19 cellular contexts compared by ENCODE assay signal in the genomic region with DNA sequence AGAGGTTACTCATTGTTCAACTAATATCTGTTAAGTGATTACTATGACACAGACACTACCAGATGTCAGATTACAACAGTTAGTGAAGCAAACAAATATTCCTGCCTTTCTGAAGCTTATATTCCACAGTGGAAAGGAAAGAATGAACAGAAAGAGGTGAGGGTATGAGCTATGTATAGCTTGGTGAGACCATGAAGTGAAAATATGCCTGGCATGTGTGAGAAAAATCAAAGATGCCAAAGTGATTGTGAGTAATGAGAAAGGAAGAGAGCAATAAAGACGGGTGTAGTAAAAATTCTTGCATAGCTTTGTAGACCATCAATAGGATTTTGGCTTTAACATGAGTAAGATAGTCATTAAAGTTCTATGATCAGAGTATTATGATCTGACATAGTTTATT.
DNase-seq lines count a peak whose midpoint lies in the region; ATAC-seq, FAIRE-seq and TF ChIP-seq lines count a peak whose summit lies in the region.
"Had no signal": no experiment of that assay in that cellular context is flagged by ENCODE, and none has a peak within 500 bp of the region (broad histone marks: within the 10 kb centered on the region; RNA-seq: fewer than 3 reads in every experiment).

No MANE protein-coding gene starts in this region.

- ATAC-seq in SK-N-SH treated with all-trans-retinoic acid at 6 μM for 48 hours (peak; percentile 40; the same call in 2 of the 3 replicates), HG03439 (IDR thresholded peaks at IDR 0.05; ENCODE audit: unreplicated experiment) (no peak), GM18873 (IDR thresholded peaks at IDR 0.05; ENCODE audit: low FRiP score, unreplicated experiment) (no peak)
- ATAC-seq: activated CD4-positive, CD25-positive, alpha-beta regulatory T cell treated with anti-CD3 and anti-CD28 coated beads, Interleukin-2, amount 50 U/mL, for 24 hours; left colon had no signal

- H3K4me1 ChIP-seq in SK-N-SH (ENCODE audit: control insufficient read depth in 1 of 2, insufficient read depth in 2 of 2, low read depth in 1 of 2, low read length in 1 of 2) (no peaks in the 10 kb centered on the region), hepatocyte (ENCODE audit: insufficient read depth) (no peaks in the 10 kb centered on the region)

- H3K9me2 ChIP-seq in SK-N-SH (no peaks in the 10 kb centered on the region), hepatocyte (replicated peaks; ENCODE audit: insufficient read depth) (no peaks in the 10 kb centered on the region)

- DNase-seq in SK-N-SH (no peak), amniotic epithelial cell (ENCODE audit: low read depth) (peak; percentile 30), kidney glomerular epithelial cell (lab: John Stamatoyannopoulos, UW) (peak; percentile 16), urothelium cell line (ENCODE audit: low spot score) (peak; percentile 3), hepatocyte (ENCODE audit: low spot score) (no peak)
- DNase-seq: erythroblast; HFFc6; Karpas-422; left colon; NCI-H748 treated with DMSO at 0.1 percent for 48 hours; nephron progenitor cell; OCI-M1; stimulated activated CD8-positive, alpha-beta memory T cell treated with anti-CD3 and anti-CD28 coated beads, Interleukin-4, amount 100 ng/mL, for 48 hours; T1000 had no signal

- no peaks in the 10 kb centered on the region for H3F3A ChIP-seq in SK-N-SH (replicated peaks; ENCODE audit: insufficient read depth)

- TF ChIP-seq EP300 in SK-N-SH (IDR thresholded peaks at IDR 0.05; ENCODE audit: borderline replicate concordance in 1 of 2, low read depth in 1 of 2, low read length in 1 of 2) = no peak

- H3K4me2 ChIP-seq in SK-N-SH (no peak overlapping the region), hepatocyte (no peak overlapping the region)

- H3K27me3 ChIP-seq in SK-N-SH (ENCODE audit: insufficient read depth) = no peaks in the 10 kb centered on the region
- H3K27me3 ChIP-seq in hepatocyte = no peaks in the 10 kb centered on the region

- H3K79me2 ChIP-seq in SK-N-SH (ENCODE audit: insufficient read depth) (no peaks in the 10 kb centered on the region), hepatocyte (no peaks in the 10 kb centered on the region)

- peak; percentile 42 for FAIRE-seq in urothelium cell line (lab: Jason Lieb, UNC)

- TF ChIP-seq CTCF in SK-N-SH (IDR thresholded peaks at IDR 0.05) = no peak
- TF ChIP-seq CTCF in hepatocyte (IDR thresholded peaks at IDR 0.05; ENCODE audit: poor library complexity) = no peak

- 48% methylated on average over 1 of the region's 1 CpG for WGBS in SK-N-SH (ENCODE audit: low lambda C conversion rate)
- WGBS in hepatocyte (ENCODE audit: low lambda C conversion rate, missing lambda C conversion rate) = 22% methylated on average over 1 of the region's 1 CpG

- no peak for TF ChIP-seq RAD21 in SK-N-SH (IDR thresholded peaks at IDR 0.05; ENCODE audit: low read length)

- H3K9me3 ChIP-seq in SK-N-SH = no peaks in the 10 kb centered on the region
- H3K9me3 ChIP-seq in hepatocyte (ENCODE audit: low read depth) = no peaks in the 10 kb centered on the region

- H4K20me1 ChIP-seq in SK-N-SH (ENCODE audit: insufficient read depth) (no peaks in the 10 kb centered on the region), hepatocyte (ENCODE audit: insufficient read depth, poor library complexity, severe bottlenecking) (no peaks in the 10 kb centered on the region)

- H3K36me3 ChIP-seq in SK-N-SH (replicated peaks in 1 of 2; ENCODE audit: control insufficient read depth in 1 of 2, insufficient read depth in 2 of 2, low read length in 1 of 2) (no peaks in the 10 kb centered on the region), hepatocyte (replicated peaks; ENCODE audit: insufficient read depth, low read depth) (no peaks in the 10 kb centered on the region)

- POLR2A ChIA-PET in SK-N-SH (lab: Yijun Ruan, JAX) = no interaction called here

- H3K4me3 ChIP-seq in SK-N-SH (ENCODE audit: low read depth in 2 of 2, low read length in 1 of 2) (no peak overlapping the region), hepatocyte (no peak overlapping the region)

- H3K9ac ChIP-seq in SK-N-SH = no peak overlapping the region

- H2AFZ ChIP-seq in SK-N-SH (ENCODE audit: low read depth) = no peak overlapping the region
- no peak overlapping the region for H2AFZ ChIP-seq in hepatocyte

- CTCF ChIA-PET in SK-N-SH (lab: Yijun Ruan, JAX) = no interaction called here

- H3K27ac ChIP-seq in SK-N-SH (ENCODE audit: low read depth in 2 of 2, low read length in 1 of 2) (no peak overlapping the region), hepatocyte (no peak overlapping the region)
- H3K27ac ChIP-seq: 22Rv1 had no signal

TF ChIP-seq in SK-N-SH treated with all-trans-retinoic acid at 6 μM for 48 hours, 23 proteins besides CTCF, POLR2A, EP300 and RAD21 (continues in another document):
- TF ChIP-seq CSDC2 (CRISPR knock-in tag; IDR thresholded peaks at IDR 0.05) = no peak
- no peak for TF ChIP-seq TOX (CRISPR knock-in tag; IDR thresholded peaks at IDR 0.05; ENCODE audit: borderline replicate concordance)
- TF ChIP-seq ARNTL (CRISPR knock-in tag; IDR thresholded peaks at IDR 0.05; ENCODE audit: borderline replicate concordance, low read depth) = no peak
- TF ChIP-seq, protein P1, sequence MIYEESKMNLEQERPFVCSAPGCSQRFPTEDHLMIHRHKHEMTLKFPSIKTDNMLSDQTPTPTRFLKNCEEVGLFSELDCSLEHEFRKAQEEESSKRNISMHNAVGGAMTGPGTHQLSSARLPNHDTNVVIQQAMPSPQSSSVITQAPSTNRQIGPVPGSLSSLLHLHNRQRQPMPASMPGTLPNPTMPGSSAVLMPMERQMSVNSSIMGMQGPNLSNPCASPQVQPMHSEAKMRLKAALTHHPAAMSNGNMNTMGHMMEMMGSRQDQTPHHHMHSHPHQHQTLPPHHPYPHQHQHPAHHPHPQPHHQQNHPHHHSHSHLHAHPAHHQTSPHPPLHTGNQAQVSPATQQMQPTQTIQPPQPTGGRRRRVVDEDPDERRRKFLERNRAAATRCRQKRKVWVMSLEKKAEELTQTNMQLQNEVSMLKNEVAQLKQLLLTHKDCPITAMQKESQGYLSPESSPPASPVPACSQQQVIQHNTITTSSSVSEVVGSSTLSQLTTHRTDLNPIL (CRISPR knock-in tag; IDR thresholded peaks at IDR 0.05; ENCODE audit: low read depth) = no peak
- no peak for TF ChIP-seq SNAI2 (CRISPR knock-in tag; IDR thresholded peaks at IDR 0.05)
- no peak for TF ChIP-seq RARB (CRISPR knock-in tag; IDR thresholded peaks at IDR 0.05)
- TF ChIP-seq PPARA (CRISPR knock-in tag; IDR thresholded peaks at IDR 0.05; ENCODE audit: borderline replicate concordance) = no peak
- no peak for TF ChIP-seq GLIS3 (CRISPR knock-in tag; IDR thresholded peaks at IDR 0.05)
- TF ChIP-seq, protein P2, sequence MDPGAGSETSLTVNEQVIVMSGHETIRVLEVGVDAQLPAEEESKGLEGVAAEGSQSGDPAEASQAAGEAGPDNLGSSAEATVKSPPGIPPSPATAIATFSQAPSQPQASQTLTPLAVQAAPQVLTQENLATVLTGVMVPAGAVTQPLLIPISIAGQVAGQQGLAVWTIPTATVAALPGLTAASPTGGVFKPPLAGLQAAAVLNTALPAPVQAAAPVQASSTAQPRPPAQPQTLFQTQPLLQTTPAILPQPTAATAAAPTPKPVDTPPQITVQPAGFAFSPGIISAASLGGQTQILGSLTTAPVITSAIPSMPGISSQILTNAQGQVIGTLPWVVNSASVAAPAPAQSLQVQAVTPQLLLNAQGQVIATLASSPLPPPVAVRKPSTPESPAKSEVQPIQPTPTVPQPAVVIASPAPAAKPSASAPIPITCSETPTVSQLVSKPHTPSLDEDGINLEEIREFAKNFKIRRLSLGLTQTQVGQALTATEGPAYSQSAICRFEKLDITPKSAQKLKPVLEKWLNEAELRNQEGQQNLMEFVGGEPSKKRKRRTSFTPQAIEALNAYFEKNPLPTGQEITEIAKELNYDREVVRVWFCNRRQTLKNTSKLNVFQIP (CRISPR knock-in tag; IDR thresholded peaks at IDR 0.05; ENCODE audit: borderline replicate concordance, low read depth) = no peak
- no peak for TF ChIP-seq ZFP30 (CRISPR knock-in tag; IDR thresholded peaks at IDR 0.05)

TF ChIP-seq in SK-N-SH, 30 proteins besides CTCF, POLR2A, EP300 and RAD21 (continues in another document):
- TF ChIP-seq FOSL2 (IDR thresholded peaks at IDR 0.05; ENCODE audit: borderline replicate concordance, low read depth) = no peak
- no peak for TF ChIP-seq SIN3A (IDR thresholded peaks at IDR 0.05; ENCODE audit: borderline replicate concordance, low read depth, low read length)
- no peak for TF ChIP-seq SMC3 (IDR thresholded peaks at IDR 0.05; ENCODE audit: low read depth, low read length)
- TF ChIP-seq GABPA (IDR thresholded peaks at IDR 0.05; ENCODE audit: low read depth) = no peak
- TF ChIP-seq YY1 (IDR thresholded peaks at IDR 0.05; ENCODE audit: low read depth) = no peak
- no peak for TF ChIP-seq NFIC (IDR thresholded peaks at IDR 0.05; ENCODE audit: borderline replicate concordance)
- TF ChIP-seq JUND (IDR thresholded peaks at IDR 0.05) = no peak
- no peak for TF ChIP-seq TEAD4 (IDR thresholded peaks at IDR 0.05; ENCODE audit: borderline replicate concordance, insufficient read depth)
- TF ChIP-seq, protein P3, sequence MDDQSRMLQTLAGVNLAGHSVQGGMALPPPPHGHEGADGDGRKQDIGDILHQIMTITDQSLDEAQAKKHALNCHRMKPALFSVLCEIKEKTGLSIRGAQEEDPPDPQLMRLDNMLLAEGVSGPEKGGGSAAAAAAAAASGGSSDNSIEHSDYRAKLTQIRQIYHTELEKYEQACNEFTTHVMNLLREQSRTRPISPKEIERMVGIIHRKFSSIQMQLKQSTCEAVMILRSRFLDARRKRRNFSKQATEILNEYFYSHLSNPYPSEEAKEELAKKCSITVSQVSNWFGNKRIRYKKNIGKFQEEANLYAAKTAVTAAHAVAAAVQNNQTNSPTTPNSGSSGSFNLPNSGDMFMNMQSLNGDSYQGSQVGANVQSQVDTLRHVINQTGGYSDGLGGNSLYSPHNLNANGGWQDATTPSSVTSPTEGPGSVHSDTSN (IDR thresholded peaks at IDR 0.05) = no peak
- TF ChIP-seq TCF12 (IDR thresholded peaks at IDR 0.05) = no peak
- TF ChIP-seq TAF1 (IDR thresholded peaks at IDR 0.05; ENCODE audit: borderline replicate concordance, low read depth, low read length) = no peak
- TF ChIP-seq, protein P4, sequence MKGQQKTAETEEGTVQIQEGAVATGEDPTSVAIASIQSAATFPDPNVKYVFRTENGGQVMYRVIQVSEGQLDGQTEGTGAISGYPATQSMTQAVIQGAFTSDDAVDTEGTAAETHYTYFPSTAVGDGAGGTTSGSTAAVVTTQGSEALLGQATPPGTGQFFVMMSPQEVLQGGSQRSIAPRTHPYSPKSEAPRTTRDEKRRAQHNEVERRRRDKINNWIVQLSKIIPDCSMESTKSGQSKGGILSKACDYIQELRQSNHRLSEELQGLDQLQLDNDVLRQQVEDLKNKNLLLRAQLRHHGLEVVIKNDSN (IDR thresholded peaks at IDR 0.05; ENCODE audit: borderline replicate concordance, low read depth) = no peak

Comparison
In these comparisons a context has a peak if more than half of its experiments do, and no peak if none do; other contexts are left out.
1. DNase-seq: peak in amniotic epithelial cell (single experiment), kidney glomerular epithelial cell (single experiment) and urothelium cell line (single experiment); none in SK-N-SH (single experiment) and hepatocyte (single experiment).